Comparison of ENCODE assay signal across 9 cellular contexts in the genomic region with DNA sequence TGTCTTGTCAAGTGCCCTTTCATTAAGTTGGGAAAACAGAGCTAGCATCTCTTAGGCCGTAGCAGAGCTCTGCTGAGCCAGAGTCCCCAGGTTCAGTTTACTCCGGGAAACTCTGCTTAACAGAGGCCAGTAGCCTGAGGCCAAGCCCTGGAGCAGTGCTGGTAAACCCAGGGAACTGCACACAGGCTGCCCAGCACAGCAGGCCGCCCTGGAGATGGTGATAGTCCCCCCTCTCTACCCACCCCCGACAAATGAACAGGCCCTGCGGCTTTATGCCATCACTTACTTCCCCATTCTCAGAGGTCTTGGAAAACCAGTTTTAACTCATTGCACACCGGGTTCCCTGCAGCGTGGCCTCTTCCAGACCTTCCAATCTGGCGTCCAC. TPM values are rescaled to one million over a fixed set of nuclear protein-coding genes. Genes with fewer than 3 reads are reported as not detected.
DNase-seq lines count a peak whose midpoint lies in the region; ATAC-seq, FAIRE-seq and TF ChIP-seq lines count a peak whose summit lies in the region.
"Had no signal": no experiment of that assay in that cellular context is flagged by ENCODE, and none has a peak within 500 bp of the region (broad histone marks: within the 10 kb centered on the region; RNA-seq: fewer than 3 reads in every experiment).

No MANE protein-coding gene starts in this region.

- TF ChIP-seq CTCF in LNCaP clone FGC (IDR thresholded peaks at IDR 0.05; ENCODE audit: control insufficient read depth, extremely low read depth, insufficient read depth): no peak
- no peak for TF ChIP-seq CTCF in K562 (IDR thresholded peaks at IDR 0.05 in 2 of 3, conservative IDR thresholded peaks at IDR 0.05 in 1 of 3; ENCODE audit: insufficient read depth in 2 of 3, low read depth in 1 of 3, low read length in 3 of 3)

- peaks cover 62 to 86% (median 71%) of the 10 kb centered on the region in 3 donors for H3K4me1 Mint-ChIP-seq in CD8-positive, alpha-beta memory T cell

- peak overlapping the region in 6 of 8 donors; percentile 33 to 57 (median 38) for H3K27ac Mint-ChIP-seq in CD8-positive, alpha-beta memory T cell

- peaks cover 0 to 11% (median 6%) of the 10 kb centered on the region in 3 donors for H3K36me3 Mint-ChIP-seq in CD8-positive, alpha-beta memory T cell

- no peaks in the 10 kb centered on the region for H3K9me3 Mint-ChIP-seq in CD8-positive, alpha-beta memory T cell

- peak overlapping the region; percentile 61 to 92 (median 79) for H3K4me3 Mint-ChIP-seq in CD8-positive, alpha-beta memory T cell

- no peak for TF ChIP-seq POLR2A in K562 (conservative IDR thresholded peaks at IDR 0.05)

- H3K79me2 ChIP-seq in K562 (ENCODE audit: control insufficient read depth, insufficient read depth, low read length): peaks cover 35% of the 10 kb centered on the region

- no peak for TF ChIP-seq RAD21 in K562 (CRISPR knock-in tag; conservative IDR thresholded peaks at IDR 0.05 in 1 of 2, IDR thresholded peaks at IDR 0.05 in 1 of 2)

- H3K27ac ChIP-seq in CD8-positive, alpha-beta memory T cell (ENCODE audit: low read depth, low read length): no peak overlapping the region
- H3K27ac ChIP-seq in K562 (ENCODE audit: extremely low read depth, low read depth, low read length): peak overlapping the region; percentile 49; the same call in 2 of the 3 replicates

- no peak for DNase-seq in CD8-positive, alpha-beta memory T cell
- DNase-seq in LNCaP clone FGC (ENCODE audit: low read depth) (no peak), K562 (ENCODE audit: extremely low read depth in 1 of 4, low spot score in 3 of 4) (peak in 2 of 4 experiments; percentile 34 to 37), dedifferentiated amniotic fluid mesenchymal stem cell (ENCODE audit: extremely low spot score) (no peak)

- no peak for FAIRE-seq in K562 (lab: Jason Lieb, UNC)

- peak overlapping the region; percentile 46 for H3K4me3 ChIP-seq in CD8-positive, alpha-beta memory T cell (ENCODE audit: low read length)
- H3K4me3 ChIP-seq in LNCaP clone FGC (ENCODE audit: low read depth, low read length) (peak overlapping the region; percentile 72), K562 (peak overlapping the region; percentile 54), mucosa of stomach (ENCODE audit: low read length) (peak overlapping the region; percentile 88)
- H3K4me3 ChIP-seq: lung had no signal

- intact Hi-C loops in K562 (cut with micrococcal nuclease): loop anchor here (5.0 kb wide), 3 partner anchors 53 to 212 kb away; a partner anchor contains a TSS

- peaks cover 0 to 4% of the 10 kb centered on the region in 2 donors for H3K27me3 Mint-ChIP-seq in CD8-positive, alpha-beta memory T cell

- H3K4me2 ChIP-seq in K562 (ENCODE audit: insufficient read depth, low read length): peak overlapping the region; percentile 99

- BruUV-seq in K562 (replicated peaks; lab: Mats Ljungman, UMichigan): no TSS peak

- CTCF ChIA-PET in CD8-positive, alpha-beta memory T cell (lab: Charles Lee): interaction anchor here (1.5 to 4.5 kb wide), 5 partner anchors 10 to 127 kb away, joined by 3 to 36 read pairs (median 11); no protein-coding TSS in a partner anchor
- CTCF ChIA-PET in K562 (lab: Yijun Ruan, JAX; ENCODE audit: low intra/inter-chr PET ratio): interaction anchor here (1.1 to 1.4 kb wide), 2 partner anchors 162 to 210 kb away, joined by 3 read pairs; no protein-coding TSS in a partner anchor

- 24% methylated on average over 8 of the region's 8 CpGs for WGBS in K562 (ENCODE audit: insufficient coverage, low coverage, missing lambda C conversion rate)

- H4K20me1 ChIP-seq in K562 (replicated peaks; ENCODE audit: control insufficient read depth, insufficient read depth, low read length): peaks cover 5% of the 10 kb centered on the region; the same call in 1 of the 2 replicates

- H3K9me3 ChIP-seq in CD8-positive, alpha-beta memory T cell (ENCODE audit: low read length): no peaks in the 10 kb centered on the region
- H3K9me3 ChIP-seq in K562 (replicated peaks; ENCODE audit: control insufficient read depth, insufficient read depth, low read depth, low read length) (no peaks in the 10 kb centered on the region), mucosa of stomach (ENCODE audit: control insufficient read depth, low read length) (no peaks in the 10 kb centered on the region)

- POLR2A ChIA-PET in CD8-positive, alpha-beta memory T cell (lab: Charles Lee): interaction anchor here (1.7 kb wide), 1 partner anchor 51 kb away, joined by 6 read pairs; a partner anchor contains a TSS
- POLR2A ChIA-PET in K562 (lab: Yijun Ruan, JAX): interaction anchor here (0.6 to 1.2 kb wide), 4 partner anchors 39 to 127 kb away, joined by 3 to 4 read pairs (median 3); no protein-coding TSS in a partner anchor

- H3K9me1 ChIP-seq in K562 (ENCODE audit: control insufficient read depth, insufficient read depth, low read length): peaks cover 7% of the 10 kb centered on the region

- in situ Hi-C loops in K562 (cut with MboI): no loop called here

- peak; percentile 15 for ATAC-seq in K562
- ATAC-seq in HG03460 (IDR thresholded peaks at IDR 0.05; ENCODE audit: unreplicated experiment): no peak
- no peak for ATAC-seq in GM18519 (IDR thresholded peaks at IDR 0.05; ENCODE audit: low FRiP score, unreplicated experiment)
- ATAC-seq in HG02840 (IDR thresholded peaks at IDR 0.05; ENCODE audit: low FRiP score, unreplicated experiment): no peak

- H3K36me3 ChIP-seq in CD8-positive, alpha-beta memory T cell (ENCODE audit: insufficient read depth, low read length): no peaks in the 10 kb centered on the region
- H3K36me3 ChIP-seq in K562 (ENCODE audit: control insufficient read depth, insufficient read depth, low read length) (no peaks in the 10 kb centered on the region), mucosa of stomach (ENCODE audit: control insufficient read depth, insufficient read depth, low read length) (no peaks in the 10 kb centered on the region)

- TF ChIP-seq EP300 in K562 (IDR thresholded peaks at IDR 0.05; ENCODE audit: low read length): no peak

- no peaks in the 10 kb centered on the region for H3K27me3 ChIP-seq in CD8-positive, alpha-beta memory T cell (ENCODE audit: insufficient read depth, low read length, poor library complexity, severe bottlenecking)
- no peaks in the 10 kb centered on the region; a peak in 1 of 5 replicates for H3K27me3 ChIP-seq in K562 (ENCODE audit: control insufficient read depth in 2 of 2, insufficient read depth in 2 of 2, low read length in 2 of 2)
- no peaks in the 10 kb centered on the region for H3K27me3 ChIP-seq in mucosa of stomach (ENCODE audit: control insufficient read depth, insufficient read depth, low read length)

- H3K9ac ChIP-seq in K562 (ENCODE audit: insufficient read depth in 1 of 2, low read depth in 2 of 2, low read length in 2 of 2): peak overlapping the region; percentile 42 to 100
- peak overlapping the region; percentile 75 for H3K9ac ChIP-seq in mucosa of stomach (ENCODE audit: low read length)

- H3K4me1 ChIP-seq in CD8-positive, alpha-beta memory T cell (ENCODE audit: insufficient read depth, low read length): peaks cover 50% of the 10 kb centered on the region
- peaks cover 26 to 45% of the 10 kb centered on the region in 2 experiments for H3K4me1 ChIP-seq in K562 (replicated peaks in 1 of 2; ENCODE audit: control insufficient read depth in 2 of 2, insufficient read depth in 2 of 2, low read length in 2 of 2)
- peaks cover 82% of the 10 kb centered on the region for H3K4me1 ChIP-seq in mucosa of stomach (ENCODE audit: control insufficient read depth, insufficient read depth, low read length)

- H2AFZ ChIP-seq in K562 (ENCODE audit: low read depth, low read length): peak overlapping the region; percentile 79

RNA-seq across cellular contexts. Expression of a gene that starts 3.5 kb away (rescaled TPM):
- total RNA-seq in CD8-positive, alpha-beta memory T cell: 1 to 10 TPM; 6.9 to 7.2 TPM
- polyA plus RNA-seq in CD8-positive, alpha-beta memory T cell: 4.1 TPM
- total RNA-seq in K562 (2011; cell fraction: chromatin; rRNA removed; ENCODE audit: low replicate concordance): 10.6 and 25.3 TPM in 2 replicates
- total RNA-seq in K562 (2011; cell fraction: nucleolus; rRNA removed): 20.0 and 21.7 TPM in 2 replicates
- total RNA-seq in K562 (2011; cell fraction: nucleoplasm; rRNA removed): 17.5 and 21.4 TPM in 2 replicates
- total RNA-seq in K562 (2014; rRNA removed) (2.5 and 3.4 TPM in 2 replicates), K562 (2014; rRNA removed; fragmentation: Illumina TruSeq; extraction: Trizol) (2.3 and 2.7 TPM in 2 replicates), K562 (2015; rRNA removed; fragmentation: Illumina TruSeq; extraction: Trizol) (2.8 TPM in 2 replicates), K562 (2021) (6.3 and 6.7 TPM in 2 replicates)
- polyA plus RNA-seq in K562 (2011; rRNA removed) (3.4 and 6.5 TPM in 2 replicates), K562 (2014; fragmentation: Illumina TruSeq; extraction: Trizol) (5.4 and 5.8 TPM in 2 replicates), K562 (2014; fragmentation: Nextera tagmentation; extraction: Ambion mirVana) (1 to 10 TPM in 1 of 2 experiments, under 1 TPM in 1; 0.96 to 1.4 TPM), K562 (2014; rRNA removed) (3.0 and 3.7 TPM in 2 replicates)
- polyA plus RNA-seq in K562 (2011; cell fraction: cytosol; rRNA removed): 5.1 and 5.7 TPM in 2 replicates
- polyA plus RNA-seq in K562 (2011; cell fraction: nucleus; rRNA removed): 7.6 and 8.7 TPM in 2 replicates
- 3.6 and 5.0 TPM in 2 replicates for polyA plus RNA-seq in K562 (2012)
- 6.3 and 7.3 TPM in 2 replicates for polyA minus RNA-seq in K562 (2011; rRNA and poly(A)+ RNA removed)
- polyA minus RNA-seq in K562 (2011; cell fraction: cytosol; rRNA and poly(A)+ RNA removed): 5.7 and 8.8 TPM in 2 replicates
- 3.6 and 6.0 TPM in 2 replicates for polyA minus RNA-seq in K562 (2011; cell fraction: nucleus; rRNA and poly(A)+ RNA removed)

RNA-seq across cellular contexts. Expression of a gene that starts 24.4 kb away (rescaled TPM):
- total RNA-seq in CD8-positive, alpha-beta memory T cell: 1 to 10 TPM; 9.4 to 9.9 TPM
- 25.9 TPM for polyA plus RNA-seq in CD8-positive, alpha-beta memory T cell
- total RNA-seq in K562 (2011; cell fraction: chromatin; rRNA removed; ENCODE audit: low replicate concordance): 23.1 and 26.6 TPM in 2 replicates
- total RNA-seq in K562 (2011; cell fraction: nucleolus; rRNA removed): 23.9 and 25.3 TPM in 2 replicates
- 23.2 and 26.7 TPM in 2 replicates for total RNA-seq in K562 (2011; cell fraction: nucleoplasm; rRNA removed)
- total RNA-seq in K562 (2014; rRNA removed) (7.2 and 11.0 TPM in 2 replicates), K562 (2014; rRNA removed; fragmentation: Illumina TruSeq; extraction: Trizol) (10.0 and 10.8 TPM in 2 replicates), K562 (2015; rRNA removed; fragmentation: Illumina TruSeq; extraction: Trizol) (12.3 and 13.1 TPM in 2 replicates), K562 (2021) (9.2 and 9.8 TPM in 2 replicates)
- polyA plus RNA-seq in K562 (2011; rRNA removed) (14.7 and 17.7 TPM in 2 replicates), K562 (2014; fragmentation: Illumina TruSeq; extraction: Trizol) (10.2 and 12.5 TPM in 2 replicates), K562 (2014; fragmentation: Nextera tagmentation; extraction: Ambion mirVana) (10 to 100 TPM; 24.4 to 37.7 TPM), K562 (2014; rRNA removed) (9.2 and 12.2 TPM in 2 replicates)
- polyA plus RNA-seq in K562 (2011; cell fraction: cytosol; rRNA removed): 10.8 and 13.6 TPM in 2 replicates
- polyA plus RNA-seq in K562 (2011; cell fraction: nucleus; rRNA removed): 11.2 and 13.0 TPM in 2 replicates
- 11.7 and 15.4 TPM in 2 replicates for polyA plus RNA-seq in K562 (2012)
- 11.6 and 12.3 TPM in 2 replicates for polyA minus RNA-seq in K562 (2011; rRNA and poly(A)+ RNA removed)
- 3.5 and 4.0 TPM in 2 replicates for polyA minus RNA-seq in K562 (2011; cell fraction: cytosol; rRNA and poly(A)+ RNA removed)
- 5.7 TPM in 2 replicates for polyA minus RNA-seq in K562 (2011; cell fraction: nucleus; rRNA and poly(A)+ RNA removed)

RNA-seq across cellular contexts. Expression of a gene that starts 51.8 kb away (rescaled TPM):
- total RNA-seq in CD8-positive, alpha-beta memory T cell: 10 to 100 TPM; 32.6 to 36.6 TPM
- polyA plus RNA-seq in CD8-positive, alpha-beta memory T cell: 13.0 TPM
- total RNA-seq in K562 (2011; cell fraction: chromatin; rRNA removed; ENCODE audit: low replicate concordance): 36.0 and 91.8 TPM in 2 replicates
- 60.5 and 68.7 TPM in 2 replicates for total RNA-seq in K562 (2011; cell fraction: nucleolus; rRNA removed)
- 54.1 and 60.8 TPM in 2 replicates for total RNA-seq in K562 (2011; cell fraction: nucleoplasm; rRNA removed)
- total RNA-seq in K562 (2014; rRNA removed) (6.0 and 7.7 TPM in 2 replicates), K562 (2014; rRNA removed; fragmentation: Illumina TruSeq; extraction: Trizol) (4.5 and 6.5 TPM in 2 replicates), K562 (2015; rRNA removed; fragmentation: Illumina TruSeq; extraction: Trizol) (5.6 and 7.6 TPM in 2 replicates), K562 (2021) (16.9 TPM in 2 replicates)
- polyA plus RNA-seq in K562 (2011; rRNA removed) (5.7 and 10.6 TPM in 2 replicates), K562 (2014; fragmentation: Illumina TruSeq; extraction: Trizol) (11.7 and 11.8 TPM in 2 replicates), K562 (2014; fragmentation: Nextera tagmentation; extraction: Ambion mirVana) (1 to 10 TPM; 1.4 to 1.6 TPM), K562 (2014; rRNA removed) (7.1 and 9.9 TPM in 2 replicates)
- polyA plus RNA-seq in K562 (2011; cell fraction: cytosol; rRNA removed): 10.7 and 16.0 TPM in 2 replicates
- 25.5 and 35.7 TPM in 2 replicates for polyA plus RNA-seq in K562 (2011; cell fraction: nucleus; rRNA removed)
- polyA plus RNA-seq in K562 (2012): 11.7 and 15.0 TPM in 2 replicates
- polyA minus RNA-seq in K562 (2011; rRNA and poly(A)+ RNA removed): 12.8 and 16.0 TPM in 2 replicates
- 15.2 and 25.2 TPM in 2 replicates for polyA minus RNA-seq in K562 (2011; cell fraction: cytosol; rRNA and poly(A)+ RNA removed)
- 15.1 and 17.1 TPM in 2 replicates for polyA minus RNA-seq in K562 (2011; cell fraction: nucleus; rRNA and poly(A)+ RNA removed)
